In genomic region chr3:12662593-12663310, GRCh38 we compare ENCODE assay signal across 8 cellular contexts. TPM values are rescaled to one million over a fixed set of nuclear protein-coding genes. Genes with fewer than 3 reads are reported as not detected.
DNase-seq lines count a peak whose midpoint lies in the region; ATAC-seq and TF ChIP-seq lines count a peak whose summit lies in the region.

No MANE protein-coding gene starts in this region.

- DNase-seq in G401 (ENCODE audit: low spot score) (peak; percentile 38), MG63 (peak; percentile 26), mesothelial cell of epicardium (ENCODE audit: low spot score in 2 of 2, unreplicated experiment in 2 of 2) (peak in 1 of 2 experiments; percentile 51)
- peak; percentile 35 to 47 for DNase-seq in activated CD4-positive, alpha-beta T cell treated with anti-CD3 and anti-CD28 coated beads, Interleukin-2, amount 50 U/mL, for 48 hours
- DNase-seq in effector memory CD4-positive, alpha-beta T cell, result peak in 1 of 3 donors; percentile 8

- peak overlapping the region; percentile 85 for H3K4me3 ChIP-seq in MG63
- H3K4me3 ChIP-seq in effector memory CD4-positive, alpha-beta T cell (ENCODE audit: insufficient read depth, low read depth, low read length, poor library complexity, severe bottlenecking), result peak overlapping the region; percentile 100

- no peaks in the 10 kb centered on the region for H3K36me3 Mint-ChIP-seq in mesothelial cell of epicardium
- H3K36me3 Mint-ChIP-seq in stimulated activated memory B cell treated with anti-CD40 and anti-IgM and Interleukin-4, amounts not matched to agents 10 μg/mL and 1 μg/mL and 100 μg/mL, for 72 hours, result peaks cover 4% of the 10 kb centered on the region

- peaks cover 35% of the 10 kb centered on the region for H3K4me1 Mint-ChIP-seq in mesothelial cell of epicardium
- H3K4me1 Mint-ChIP-seq in stimulated activated memory B cell treated with anti-CD40 and anti-IgM and Interleukin-4, amounts not matched to agents 10 μg/mL and 1 μg/mL and 100 μg/mL, for 72 hours, result peaks cover 50% of the 10 kb centered on the region

- no peaks in the 10 kb centered on the region for H3K27me3 ChIP-seq in MG63
- no peaks in the 10 kb centered on the region for H3K27me3 ChIP-seq in effector memory CD4-positive, alpha-beta T cell (replicated peaks; ENCODE audit: control insufficient read depth, insufficient read depth, low read length, poor library complexity, severe bottlenecking)

- no peak for TF ChIP-seq CTCF in mesothelial cell of epicardium (IDR thresholded peaks at IDR 0.05; ENCODE audit: unreplicated experiment)

- no peaks in the 10 kb centered on the region for H3K9me3 Mint-ChIP-seq in mesothelial cell of epicardium
- H3K9me3 Mint-ChIP-seq in stimulated activated memory B cell treated with anti-CD40 and anti-IgM and Interleukin-4, amounts not matched to agents 10 μg/mL and 1 μg/mL and 100 μg/mL, for 72 hours, result no peaks in the 10 kb centered on the region

- no peak for ATAC-seq in stimulated activated memory B cell treated with anti-CD40 and anti-IgM and Interleukin-4, amounts not matched to agents 10 μg/mL and 1 μg/mL and 100 μg/mL, for 72 hours
- ATAC-seq in HG02840 (IDR thresholded peaks at IDR 0.05; ENCODE audit: low FRiP score, unreplicated experiment) (no peak), GM18870 (IDR thresholded peaks at IDR 0.05; ENCODE audit: unreplicated experiment) (no peak)

- no peaks in the 10 kb centered on the region for H3K27me3 Mint-ChIP-seq in mesothelial cell of epicardium (ENCODE audit: low read depth)
- H3K27me3 Mint-ChIP-seq in stimulated activated memory B cell treated with anti-CD40 and anti-IgM and Interleukin-4, amounts not matched to agents 10 μg/mL and 1 μg/mL and 100 μg/mL, for 72 hours, result no peaks in the 10 kb centered on the region

- peaks cover 6% of the 10 kb centered on the region for H3K4me1 ChIP-seq in effector memory CD4-positive, alpha-beta T cell (ENCODE audit: control insufficient read depth, insufficient read depth, low read length, poor library complexity, severe bottlenecking)

- no peaks in the 10 kb centered on the region for H3K9me3 ChIP-seq in MG63
- H3K9me3 ChIP-seq in effector memory CD4-positive, alpha-beta T cell (ENCODE audit: control insufficient read depth, low read length), result no peaks in the 10 kb centered on the region

- H3K36me3 ChIP-seq in MG63, result no peaks in the 10 kb centered on the region; the same call in 1 of the 2 replicates
- no peaks in the 10 kb centered on the region for H3K36me3 ChIP-seq in effector memory CD4-positive, alpha-beta T cell (ENCODE audit: control insufficient read depth, insufficient read depth, low read length)

- peak overlapping the region; percentile 99 for H3K27ac ChIP-seq in effector memory CD4-positive, alpha-beta T cell (ENCODE audit: insufficient read depth, low read length, poor library complexity, severe bottlenecking)

- in situ Hi-C loops in G401 (cut with HindIII; ENCODE audit: low sequenced_read_pairs), result no loop called here

- H3K27ac Mint-ChIP-seq in mesothelial cell of epicardium, result peak overlapping the region; percentile 97
- peak overlapping the region; percentile 97 for H3K27ac Mint-ChIP-seq in stimulated activated memory B cell treated with anti-CD40 and anti-IgM and Interleukin-4, amounts not matched to agents 10 μg/mL and 1 μg/mL and 100 μg/mL, for 72 hours

- peak overlapping the region; percentile 94 for H3K4me3 Mint-ChIP-seq in mesothelial cell of epicardium
- H3K4me3 Mint-ChIP-seq in stimulated activated memory B cell treated with anti-CD40 and anti-IgM and Interleukin-4, amounts not matched to agents 10 μg/mL and 1 μg/mL and 100 μg/mL, for 72 hours, result peak overlapping the region; percentile 86

RNA-seq across cellular contexts. Expression of gene RAF1, which starts 1.2 kb away (rescaled TPM):
- total RNA-seq in G401 (2014; rRNA removed; shearing (Covaris generic)), result 84.3 and 84.4 TPM in 2 replicates
- 62.0 and 96.8 TPM in 2 replicates for total RNA-seq in MG63 (2014; rRNA removed; shearing (Covaris generic); ENCODE audit: low replicate concordance)
- total RNA-seq in mesothelial cell of epicardium, result 108 to 116 TPM (median 111 TPM) in 3 replicates
